Comparison of ENCODE assay signal across 13 cellular contexts in genomic region chr19:39937094-39937493, GRCh38. TPM values are rescaled to one million over a fixed set of nuclear protein-coding genes. Genes with fewer than 3 reads are reported as not detected.
DNase-seq lines count a peak whose midpoint lies in the region; ATAC-seq and TF ChIP-seq lines count a peak whose summit lies in the region.
"Had no signal": no experiment of that assay in that cellular context is flagged by ENCODE, and none has a peak within 500 bp of the region (broad histone marks: within the 10 kb centered on the region; RNA-seq: fewer than 3 reads in every experiment).

No MANE protein-coding gene starts in this region.

- peak; percentile 86 for ATAC-seq in activated T-helper 17 cell treated with anti-CD3 and anti-CD28 coated beads, Interleukin-2, amount 50 U/mL, for 72 hours (replicated peaks)
- ATAC-seq in natural killer cell (peak; percentile 65 to 66 (median 65)), HG03520 (IDR thresholded peaks at IDR 0.05; ENCODE audit: unreplicated experiment) (no peak)
- ATAC-seq: left lung had no signal

- peak overlapping the region; percentile 58 to 77 (median 69) for H3K27ac ChIP-seq in transverse colon
- H3K27ac ChIP-seq: brain microvascular endothelial cell, left lung, right atrium auricular region, upper lobe of left lung had no signal

- intact Hi-C loops in natural killer cell (cut with micrococcal nuclease) (no loop called here), transverse colon (cut with DNase I; ENCODE audit: low total_unique reads) (no loop called here)

- peaks cover 52% of the 10 kb centered on the region for H3K4me1 Mint-ChIP-seq in activated T-helper 17 cell treated with anti-CD3 and anti-CD28 coated beads, Interleukin-2, amount 50 U/mL, for 72 hours
- peaks cover 63 to 70% of the 10 kb centered on the region in 2 donors for H3K4me1 Mint-ChIP-seq in natural killer cell

- no peak for TF ChIP-seq POLR2A in transverse colon (IDR thresholded peaks at IDR 0.05)

- H3K9me3 ChIP-seq in transverse colon, result peaks cover 0 to 8% of the 10 kb centered on the region in 2 donors
- H3K9me3 ChIP-seq: upper lobe of left lung had no signal

- TF ChIP-seq EP300 in transverse colon (IDR thresholded peaks at IDR 0.05; ENCODE audit: low read depth), result no peak

- H3K36me3 Mint-ChIP-seq in activated T-helper 17 cell treated with anti-CD3 and anti-CD28 coated beads, Interleukin-2, amount 50 U/mL, for 72 hours (ENCODE audit: low read depth), result no peaks in the 10 kb centered on the region
- peaks cover 18% of the 10 kb centered on the region for H3K36me3 Mint-ChIP-seq in natural killer cell

- H3K27ac Mint-ChIP-seq in activated T-helper 17 cell treated with anti-CD3 and anti-CD28 coated beads, Interleukin-2, amount 50 U/mL, for 72 hours, result peak overlapping the region; percentile 37
- peak overlapping the region; percentile 73 to 83 for H3K27ac Mint-ChIP-seq in natural killer cell

- no peaks in the 10 kb centered on the region for H3K9me3 Mint-ChIP-seq in activated T-helper 17 cell treated with anti-CD3 and anti-CD28 coated beads, Interleukin-2, amount 50 U/mL, for 72 hours
- H3K9me3 Mint-ChIP-seq in natural killer cell, result peaks cover 2 to 11% of the 10 kb centered on the region in 2 donors

- H3K27me3 Mint-ChIP-seq in activated T-helper 17 cell treated with anti-CD3 and anti-CD28 coated beads, Interleukin-2, amount 50 U/mL, for 72 hours, result no peaks in the 10 kb centered on the region
- no peaks in the 10 kb centered on the region for H3K27me3 Mint-ChIP-seq in natural killer cell (ENCODE audit: low read depth in 2 of 2)

- peak; percentile 76 for DNase-seq in activated effector memory CD4-positive, alpha-beta T cell treated with anti-CD3 and anti-CD28 coated beads, Interleukin-2, amount 50 U/mL, for 16 hours
- DNase-seq in activated effector memory CD4-positive, alpha-beta T cell treated with Interleukin-2 at 50 U/mL for 16 hours, result no peak
- peak; percentile 36 for DNase-seq in natural killer cell
- DNase-seq in transverse colon, result no peak
- no peak for DNase-seq in foreskin melanocyte
- no peak for DNase-seq in NCI-H146 treated with DMSO at 0.1 percent for 48 hours (lab: John Stamatoyannopoulos, UW; ENCODE audit: unreplicated experiment)
- DNase-seq: brain microvascular endothelial cell, left lung, NCI-H748 treated with DMSO at 0.1 percent for 48 hours, upper lobe of left lung had no signal

- peaks cover 3% of the 10 kb centered on the region for H3K27me3 ChIP-seq in transverse colon
- H3K27me3 ChIP-seq: brain microvascular endothelial cell, right atrium auricular region, upper lobe of left lung had no signal

- peaks cover 0 to 59% (median 42%) of the 10 kb centered on the region in 4 donors for H3K4me1 ChIP-seq in transverse colon
- H3K4me1 ChIP-seq: right atrium auricular region had no signal

- no peak overlapping the region for H3K4me3 ChIP-seq in transverse colon
- H3K4me3 ChIP-seq: left lung, right atrium auricular region, upper lobe of left lung had no signal

- no peaks in the 10 kb centered on the region for H3K36me3 ChIP-seq in transverse colon
- H3K36me3 ChIP-seq: brain microvascular endothelial cell, left lung, right atrium auricular region, upper lobe of left lung had no signal

- WGBS in transverse colon (ENCODE audit: low coverage in 1 of 2), 2 donors, result 61 to 100% methylated on average over 1 to 2 of the region's 2 CpGs

- no peak for TF ChIP-seq CTCF in natural killer cell (IDR thresholded peaks at IDR 0.05)
- TF ChIP-seq CTCF in transverse colon (IDR thresholded peaks at IDR 0.05), result no peak

- in situ Hi-C loops in transverse colon (cut with MboI; ENCODE audit: low pct_ligation_motif_present in 1 of 4, low pct_unique_long_range_greater_than_20kb in 1 of 4, low sequenced_read_pairs in 3 of 4), result no loop called here

- peak overlapping the region; percentile 14 for H3K4me3 Mint-ChIP-seq in activated T-helper 17 cell treated with anti-CD3 and anti-CD28 coated beads, Interleukin-2, amount 50 U/mL, for 72 hours
- no peak overlapping the region for H3K4me3 Mint-ChIP-seq in natural killer cell

RNA-seq across cellular contexts. Expression of gene FCGBP, which starts 2.7 kb away (rescaled TPM):
- 10 to 100 TPM in 1 of 2 donors, 1 to 10 TPM in 1; 2.1 to 11.3 TPM for total RNA-seq in activated T-helper 17 cell treated with anti-CD3 and anti-CD28 coated beads, Interleukin-2, amount 50 U/mL, for 72 hours
- total RNA-seq in natural killer cell (10 to 100 TPM; 10.6 to 25.1 (median 17.3) TPM), transverse colon (1,000 to 10,000 TPM; 1,603 to 6,178 (median 2,329) TPM)

RNA-seq across cellular contexts. Expression of gene PSMC4, which starts 33.9 kb away (rescaled TPM):
- 100 to 1,000 TPM in 1 of 2 donors, 10 to 100 TPM in 1; 66.4 to 121 TPM for total RNA-seq in activated T-helper 17 cell treated with anti-CD3 and anti-CD28 coated beads, Interleukin-2, amount 50 U/mL, for 72 hours
- total RNA-seq in natural killer cell, result 100 to 1,000 TPM in 2 of 3 donors, 10 to 100 TPM in 1; 84.9 to 116 (median 101) TPM
- total RNA-seq in transverse colon, result 10 to 100 TPM; 46.4 to 83.4 (median 77.5) TPM

RNA-seq across cellular contexts. Expression of gene ZNF546, which starts 59.8 kb away (rescaled TPM):
- 10 to 100 TPM in 1 of 2 donors, 1 to 10 TPM in 1; 5.8 to 10.2 TPM for total RNA-seq in activated T-helper 17 cell treated with anti-CD3 and anti-CD28 coated beads, Interleukin-2, amount 50 U/mL, for 72 hours
- total RNA-seq in natural killer cell (1 to 10 TPM; 3.3 to 4.0 (median 3.8) TPM), transverse colon (1 to 10 TPM in 3 of 4 donors, under 1 TPM in 1; 0.60 to 8.1 (median 2.4) TPM)

Comparison
In these comparisons a context has a peak if more than half of its experiments do, and no peak if none do; other contexts are left out.
1. DNase-seq: peak in activated effector memory CD4-positive, alpha-beta T cell treated with anti-CD3 and anti-CD28 coated beads, Interleukin-2, amount 50 U/mL, for 16 hours (single experiment) and natural killer cell (single experiment); none in activated effector memory CD4-positive, alpha-beta T cell treated with Interleukin-2 at 50 U/mL for 16 hours (single experiment), transverse colon (single experiment), foreskin melanocyte (single experiment) and NCI-H146 treated with DMSO at 0.1 percent for 48 hours (single experiment).
2. RNA of gene FCGBP, which starts 2.7 kb away (total RNA-seq): 1,603 to 6,178 TPM in transverse colon; 10.6 to 25.1 TPM in natural killer cell and 2.1 to 11.3 TPM in activated T-helper 17 cell treated with anti-CD3 and anti-CD28 coated beads, Interleukin-2, amount 50 U/mL, for 72 hours; every median in the first group is over 10 times any median in the second.